12 cellular contexts compared by ENCODE assay signal in the genomic region with DNA sequence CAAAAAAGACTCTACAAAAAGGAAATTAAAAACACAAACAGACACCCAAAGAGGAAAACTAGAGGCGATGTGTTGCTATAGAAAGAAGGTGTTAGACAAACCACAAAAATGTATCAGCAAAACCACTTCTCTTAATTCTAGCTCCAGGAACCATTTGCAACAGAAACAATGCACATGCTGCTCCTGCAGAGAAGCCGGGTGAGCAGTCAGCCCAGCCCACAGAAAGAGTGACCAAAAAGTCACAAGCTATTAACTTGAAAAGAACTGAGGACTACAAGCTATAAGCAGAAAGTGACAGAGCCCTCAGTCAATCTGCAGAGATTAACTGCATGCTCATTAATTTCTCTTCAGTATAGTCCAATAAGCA.
DNase-seq lines count a peak whose midpoint lies in the region; ATAC-seq, FAIRE-seq and TF ChIP-seq lines count a peak whose summit lies in the region.
"Had no signal": no experiment of that assay in that cellular context is flagged by ENCODE, and none has a peak within 500 bp of the region (broad histone marks: within the 10 kb centered on the region; RNA-seq: fewer than 3 reads in every experiment).

No MANE protein-coding gene starts in this region.

- H3K4me3 Mint-ChIP-seq in WTC11: no peak overlapping the region
- H3K4me3 Mint-ChIP-seq: activated naive CD4-positive, alpha-beta T cell treated with anti-CD3 and anti-CD28 coated beads, Interleukin-2, amount 10 ng/mL, durations not matched to agents 7 days and 5 days; T-helper 1 cell treated with Interleukin-12 subunit alpha and Interleukin-12 subunit beta and Interleukin-4 antibody, amounts not matched to agents 30 μg/mL and 1 μg/mL, for 36 hours had no signal

- H3K27ac Mint-ChIP-seq in WTC11: no peak overlapping the region
- H3K27ac Mint-ChIP-seq: activated naive CD4-positive, alpha-beta T cell treated with anti-CD3 and anti-CD28 coated beads, Interleukin-2, amount 10 ng/mL, durations not matched to agents 7 days and 5 days; T-helper 1 cell treated with Interleukin-12 subunit alpha and Interleukin-12 subunit beta and Interleukin-4 antibody, amounts not matched to agents 30 μg/mL and 1 μg/mL, for 36 hours had no signal

- H3K4me3 ChIP-seq in SJCRH30: peak overlapping the region; percentile 36
- H3K4me3 ChIP-seq in WERI-Rb-1 (ENCODE audit: low read depth, low read length): no peak overlapping the region

- H3K4me1 ChIP-seq in SJCRH30: peaks cover 30% of the 10 kb centered on the region

- H3K27me3 ChIP-seq in SJCRH30: no peaks in the 10 kb centered on the region
- H3K27me3 ChIP-seq in WERI-Rb-1 (ENCODE audit: insufficient read depth, low read depth, severe bottlenecking): peaks cover 65% of the 10 kb centered on the region

- no peak for TF ChIP-seq CTCF in WERI-Rb-1 (IDR thresholded peaks at IDR 0.05; ENCODE audit: low read depth, low read length)
- TF ChIP-seq CTCF in WTC11 (IDR thresholded peaks at IDR 0.05): no peak

- H3K9me3 ChIP-seq in SJCRH30 (replicated peaks) (no peaks in the 10 kb centered on the region), WERI-Rb-1 (ENCODE audit: severe bottlenecking) (no peaks in the 10 kb centered on the region)

- no peaks in the 10 kb centered on the region for H3K9me3 Mint-ChIP-seq in WTC11
- H3K9me3 Mint-ChIP-seq: activated naive CD4-positive, alpha-beta T cell treated with anti-CD3 and anti-CD28 coated beads, Interleukin-2, amount 10 ng/mL, durations not matched to agents 7 days and 5 days; T-helper 1 cell treated with Interleukin-12 subunit alpha and Interleukin-12 subunit beta and Interleukin-4 antibody, amounts not matched to agents 30 μg/mL and 1 μg/mL, for 36 hours had no signal

- CTCF ChIA-PET in WTC11 (lab: Charles Lee): interaction anchor here (1.8 kb wide), 1 partner anchor 42 kb away, joined by 5 read pairs; no protein-coding TSS in a partner anchor

- DNase-seq in GM18507 (ENCODE audit: extremely low spot score, insufficient read length, low read depth) (no peak), SJCRH30 (peak in 1 of 2 experiments; percentile 41), WERI-Rb-1 (no peak), SHP77 treated with DMSO at 0.1 percent for 48 hours (lab: John Stamatoyannopoulos, UW) (no peak), WTC11 (ENCODE audit: low spot score) (no peak)
- no peak for DNase-seq in stimulated activated CD4-positive, alpha-beta T cell treated with anti-CD3 and anti-CD28 coated beads, Interleukin-2, amount 100 ng/mL, for 48 hours
- DNase-seq: activated naive CD4-positive, alpha-beta T cell treated with anti-CD3 and anti-CD28 coated beads, Interleukin-2, amount 10 ng/mL, durations not matched to agents 7 days and 5 days; left ventricle myocardium superior had no signal

- peaks cover 12% of the 10 kb centered on the region for H3K4me1 Mint-ChIP-seq in WTC11

- ATAC-seq in GM21515 (IDR thresholded peaks at IDR 0.05; ENCODE audit: unreplicated experiment) (peak; percentile 87), HG03342 (IDR thresholded peaks at IDR 0.05; ENCODE audit: unreplicated experiment) (peak; percentile 55), WTC11 (no peak)
- ATAC-seq: left ventricle myocardium superior had no signal

- H3K36me3 Mint-ChIP-seq in WTC11: no peaks in the 10 kb centered on the region
- H3K36me3 Mint-ChIP-seq: activated naive CD4-positive, alpha-beta T cell treated with anti-CD3 and anti-CD28 coated beads, Interleukin-2, amount 10 ng/mL, durations not matched to agents 7 days and 5 days had no signal

- POLR2A ChIA-PET in WTC11 (lab: Charles Lee): no interaction called here

- no peaks in the 10 kb centered on the region; the same call in 1 of the 2 replicates for H3K27me3 Mint-ChIP-seq in WTC11 (ENCODE audit: low read depth)
- H3K27me3 Mint-ChIP-seq: activated naive CD4-positive, alpha-beta T cell treated with anti-CD3 and anti-CD28 coated beads, Interleukin-2, amount 10 ng/mL, durations not matched to agents 7 days and 5 days had no signal

- H3K36me3 ChIP-seq in SJCRH30 (no peaks in the 10 kb centered on the region), WERI-Rb-1 (no peaks in the 10 kb centered on the region)

- peak overlapping the region; percentile 57 for H3K27ac ChIP-seq in SJCRH30
- no peak overlapping the region for H3K27ac ChIP-seq in WERI-Rb-1
- H3K27ac ChIP-seq: epithelial cell of prostate had no signal

- FAIRE-seq in GM18507 (lab: Jason Lieb, UNC): peak; percentile 88

TF ChIP-seq in WTC11, 78 proteins besides CTCF, POLR2A, EP300 and RAD21 (continues in another document):
- no peak for TF ChIP-seq ZSCAN18 (CRISPR knock-in tag; IDR thresholded peaks at IDR 0.05)
- TF ChIP-seq ZNF263 (CRISPR knock-in tag; IDR thresholded peaks at IDR 0.05; ENCODE audit: low read depth): no peak
- TF ChIP-seq KAT7 (CRISPR knock-in tag; IDR thresholded peaks at IDR 0.05; ENCODE audit: borderline replicate concordance): no peak
- no peak for TF ChIP-seq ZNF532 (CRISPR knock-in tag; IDR thresholded peaks at IDR 0.05; ENCODE audit: borderline replicate concordance)
- TF ChIP-seq PRRX2 (CRISPR knock-in tag; IDR thresholded peaks at IDR 0.05): no peak
- no peak for TF ChIP-seq CDX4 (CRISPR knock-in tag; IDR thresholded peaks at IDR 0.05; ENCODE audit: borderline replicate concordance)
- TF ChIP-seq, protein P1, sequence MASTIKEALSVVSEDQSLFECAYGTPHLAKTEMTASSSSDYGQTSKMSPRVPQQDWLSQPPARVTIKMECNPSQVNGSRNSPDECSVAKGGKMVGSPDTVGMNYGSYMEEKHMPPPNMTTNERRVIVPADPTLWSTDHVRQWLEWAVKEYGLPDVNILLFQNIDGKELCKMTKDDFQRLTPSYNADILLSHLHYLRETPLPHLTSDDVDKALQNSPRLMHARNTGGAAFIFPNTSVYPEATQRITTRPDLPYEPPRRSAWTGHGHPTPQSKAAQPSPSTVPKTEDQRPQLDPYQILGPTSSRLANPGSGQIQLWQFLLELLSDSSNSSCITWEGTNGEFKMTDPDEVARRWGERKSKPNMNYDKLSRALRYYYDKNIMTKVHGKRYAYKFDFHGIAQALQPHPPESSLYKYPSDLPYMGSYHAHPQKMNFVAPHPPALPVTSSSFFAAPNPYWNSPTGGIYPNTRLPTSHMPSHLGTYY (CRISPR knock-in tag; IDR thresholded peaks at IDR 0.05): no peak
- TF ChIP-seq E2F5 (CRISPR knock-in tag; IDR thresholded peaks at IDR 0.05): no peak
- TF ChIP-seq ZNF671 (CRISPR knock-in tag; IDR thresholded peaks at IDR 0.05): no peak
- TF ChIP-seq NR3C1 (CRISPR knock-in tag; conservative IDR thresholded peaks at IDR 0.05; ENCODE audit: low read depth): no peak
- no peak for TF ChIP-seq GRHL2 (CRISPR knock-in tag; IDR thresholded peaks at IDR 0.05; ENCODE audit: insufficient replicate concordance, severe bottlenecking)
- TF ChIP-seq SMAD4 (CRISPR knock-in tag; IDR thresholded peaks at IDR 0.05): no peak
